In the genomic region with DNA sequence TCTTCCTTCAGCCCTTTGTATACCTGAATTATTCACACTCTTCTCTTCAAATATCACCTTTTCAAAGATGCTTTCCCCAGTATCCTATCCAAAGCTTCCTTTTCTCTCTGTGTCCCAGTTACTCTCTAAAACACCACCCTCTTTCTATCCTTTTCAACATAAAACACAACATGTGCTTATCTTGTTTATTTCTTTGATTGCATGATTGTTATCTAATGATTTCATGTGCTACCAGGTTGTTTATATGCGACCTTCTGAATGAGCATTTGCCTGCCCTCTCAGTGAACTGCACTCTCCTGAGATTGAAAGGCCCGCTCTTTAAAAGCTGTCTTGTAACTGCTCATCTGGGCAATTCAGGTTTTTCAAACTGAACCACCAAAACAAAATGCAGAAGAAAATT, we compare ENCODE assay signal across 20 cellular contexts.
A peak's percentile ranks its signal among the peaks of the same experiment; 100 is the strongest.
DNase-seq lines count a peak whose midpoint lies in the region; ATAC-seq and TF ChIP-seq lines count a peak whose summit lies in the region.
"Had no signal": no experiment of that assay in that cellular context is flagged by ENCODE, and none has a peak within 500 bp of the region (broad histone marks: within the 10 kb centered on the region; RNA-seq: fewer than 3 reads in every experiment).

No MANE protein-coding gene starts in this region.

- peaks cover 16% of the 10 kb centered on the region for H3K27me3 Mint-ChIP-seq in activated naive CD4-positive, alpha-beta T cell treated with anti-CD3 and anti-CD28 coated beads, Interleukin-2, amount 10 ng/mL, durations not matched to agents 7 days and 5 days

- H3K27ac Mint-ChIP-seq in activated naive CD4-positive, alpha-beta T cell treated with anti-CD3 and anti-CD28 coated beads, Interleukin-2, amount 10 ng/mL, durations not matched to agents 7 days and 5 days: no peak overlapping the region
- H3K27ac Mint-ChIP-seq: B cell; CD4-positive, CD25-positive, alpha-beta regulatory T cell; CD8-positive, alpha-beta memory T cell; GM23338; IgD-negative memory B cell had no signal

- POLR2A ChIA-PET in HEK293 (lab: Yijun Ruan, JAX): no interaction called here

- H3K4me1 ChIP-seq in HEK293 (ENCODE audit: control insufficient read depth, insufficient read depth, low read length): peaks cover 13% of the 10 kb centered on the region; the same call in 1 of the 2 replicates
- H3K4me1 ChIP-seq in hepatocyte (ENCODE audit: insufficient read depth): peaks cover 18% of the 10 kb centered on the region
- peaks cover 3 to 23% of the 10 kb centered on the region in 2 donors for H3K4me1 ChIP-seq in gastrocnemius medialis

- H3K27ac ChIP-seq in HEK293 (ENCODE audit: extremely low read depth, low read depth, low read length) (no peak overlapping the region), hepatocyte (peak overlapping the region; percentile 3), gastrocnemius medialis (peak overlapping the region; percentile 64 to 73 (median 68))
- H3K27ac ChIP-seq: BLaER1 treated with 17β-estradiol and CSF1 and Interleukin-3, amounts not matched to agents 10 nM and 100 nM had no signal

- no peaks in the 10 kb centered on the region for H3K9me3 ChIP-seq in HEK293 (ENCODE audit: control insufficient read depth, insufficient read depth, low read depth, low read length)
- no peaks in the 10 kb centered on the region for H3K9me3 ChIP-seq in hepatocyte (ENCODE audit: low read depth)
- no peaks in the 10 kb centered on the region for H3K9me3 ChIP-seq in gastrocnemius medialis

- H3K4me2 ChIP-seq in hepatocyte: no peak overlapping the region
- H3K4me2 ChIP-seq: BLaER1 treated with 17β-estradiol and CSF1 and Interleukin-3, amounts not matched to agents 10 nM and 100 nM; GM23338 had no signal

- H4K20me1 ChIP-seq in hepatocyte (ENCODE audit: insufficient read depth, poor library complexity, severe bottlenecking): no peaks in the 10 kb centered on the region
- H4K20me1 ChIP-seq: BLaER1 treated with 17β-estradiol and CSF1 and Interleukin-3, amounts not matched to agents 10 nM and 100 nM had no signal

- H3K36me3 ChIP-seq in HEK293 (ENCODE audit: control insufficient read depth in 2 of 2, insufficient read depth in 1 of 2, low read length in 2 of 2) (no peaks in the 10 kb centered on the region), hepatocyte (replicated peaks; ENCODE audit: insufficient read depth, low read depth) (no peaks in the 10 kb centered on the region), gastrocnemius medialis (no peaks in the 10 kb centered on the region)
- H3K36me3 ChIP-seq: BLaER1 treated with 17β-estradiol and CSF1 and Interleukin-3, amounts not matched to agents 10 nM and 100 nM had no signal

- no peak for TF ChIP-seq POLR2A in gastrocnemius medialis (IDR thresholded peaks at IDR 0.05)

- DNase-seq in NCI-H146 (lab: John Stamatoyannopoulos, UW) (peak; percentile 3), NCI-H146 treated with DMSO at 0.1 percent for 48 hours (lab: John Stamatoyannopoulos, UW; ENCODE audit: unreplicated experiment) (no peak), hepatocyte (ENCODE audit: low spot score) (no peak), gastrocnemius medialis (no peak), D341Med (ENCODE audit: low spot score) (no peak), NCI-H345 (lab: John Stamatoyannopoulos, UW) (no peak)
- DNase-seq in activated naive CD4-positive, alpha-beta T cell treated with anti-CD3 and anti-CD28 coated beads, Interleukin-2, amount 10 ng/mL, durations not matched to agents 7 days and 5 days: no peak
- DNase-seq: 8988T; CD4-positive, CD25-positive, alpha-beta regulatory T cell; CD8-positive, alpha-beta memory T cell; COR-L47; DND-41; EL; KBM-7 had no signal

- H3K27me3 ChIP-seq in hepatocyte: no peaks in the 10 kb centered on the region
- no peaks in the 10 kb centered on the region for H3K27me3 ChIP-seq in gastrocnemius medialis
- H3K27me3 ChIP-seq: BLaER1 treated with 17β-estradiol and CSF1 and Interleukin-3, amounts not matched to agents 10 nM and 100 nM had no signal

- H3K9me2 ChIP-seq in hepatocyte (replicated peaks; ENCODE audit: insufficient read depth): no peaks in the 10 kb centered on the region

- ATAC-seq in gastrocnemius medialis: no peak
- ATAC-seq: GM23338, HCT116 had no signal

- intact Hi-C loops in gastrocnemius medialis (cut with DNase I; ENCODE audit: low total_unique reads): no loop called here

- H3K36me3 Mint-ChIP-seq in activated naive CD4-positive, alpha-beta T cell treated with anti-CD3 and anti-CD28 coated beads, Interleukin-2, amount 10 ng/mL, durations not matched to agents 7 days and 5 days: no peaks in the 10 kb centered on the region
- H3K36me3 Mint-ChIP-seq: CD4-positive, CD25-positive, alpha-beta regulatory T cell had no signal

- no peak overlapping the region for H3K4me3 ChIP-seq in HEK293 (ENCODE audit: low read depth, low read length)
- no peak overlapping the region for H3K4me3 ChIP-seq in hepatocyte
- H3K4me3 ChIP-seq in gastrocnemius medialis: no peak overlapping the region
- H3K4me3 ChIP-seq: BLaER1 treated with 17β-estradiol and CSF1 and Interleukin-3, amounts not matched to agents 10 nM and 100 nM; GM23338 had no signal

- H3K4me3 Mint-ChIP-seq in activated naive CD4-positive, alpha-beta T cell treated with anti-CD3 and anti-CD28 coated beads, Interleukin-2, amount 10 ng/mL, durations not matched to agents 7 days and 5 days: no peak overlapping the region
- H3K4me3 Mint-ChIP-seq: B cell; CD4-positive, CD25-positive, alpha-beta regulatory T cell; CD8-positive, alpha-beta memory T cell; GM23338; IgD-negative memory B cell had no signal

- CTCF ChIA-PET in HEK293 (lab: Yijun Ruan, JAX): no interaction called here
- CTCF ChIA-PET in activated naive CD4-positive, alpha-beta T cell treated with anti-CD3 and anti-CD28 coated beads, Interleukin-2, amount 10 ng/mL, durations not matched to agents 7 days and 5 days (lab: Charles Lee): no interaction called here

- in situ Hi-C loops in gastrocnemius medialis (cut with MboI; ENCODE audit: low sequenced_read_pairs in 4 of 4): no loop called here

- no peak for TF ChIP-seq CTCF in HEK293 (tag by site-specific recombination; IDR thresholded peaks at IDR 0.05)
- no peak for TF ChIP-seq CTCF in hepatocyte (IDR thresholded peaks at IDR 0.05; ENCODE audit: poor library complexity)
- no peak for TF ChIP-seq CTCF in gastrocnemius medialis (IDR thresholded peaks at IDR 0.05 in 4 of 5, conservative IDR thresholded peaks at IDR 0.05 in 1 of 5)

- no peaks in the 10 kb centered on the region for H3K4me1 Mint-ChIP-seq in activated naive CD4-positive, alpha-beta T cell treated with anti-CD3 and anti-CD28 coated beads, Interleukin-2, amount 10 ng/mL, durations not matched to agents 7 days and 5 days
- H3K4me1 Mint-ChIP-seq: CD8-positive, alpha-beta memory T cell had no signal

- 67% methylated on average over 2 of the region's 2 CpGs for WGBS in hepatocyte (ENCODE audit: low lambda C conversion rate, missing lambda C conversion rate)

- H3K9me3 Mint-ChIP-seq in activated naive CD4-positive, alpha-beta T cell treated with anti-CD3 and anti-CD28 coated beads, Interleukin-2, amount 10 ng/mL, durations not matched to agents 7 days and 5 days: no peaks in the 10 kb centered on the region
- H3K9me3 Mint-ChIP-seq: CD8-positive, alpha-beta memory T cell; GM23338 had no signal

- H3K79me2 ChIP-seq in hepatocyte: no peaks in the 10 kb centered on the region

- no peak overlapping the region for H2AFZ ChIP-seq in hepatocyte

TF ChIP-seq in HEK293, 187 proteins besides CTCF, POLR2A, EP300 and RAD21:
- TF ChIP-seq FEZF1 (tag by site-specific recombination; IDR thresholded peaks at IDR 0.05) (peak; percentile 65), ZNF211 (tag by site-specific recombination; IDR thresholded peaks at IDR 0.05; ENCODE audit: low read depth) (no peak), ZNF157 (tag by site-specific recombination; IDR thresholded peaks at IDR 0.05) (no peak), ZNF510 (tag by site-specific recombination; IDR thresholded peaks at IDR 0.05; ENCODE audit: insufficient replicate concordance) (no peak)
- TF ChIP-seq, protein P1, sequence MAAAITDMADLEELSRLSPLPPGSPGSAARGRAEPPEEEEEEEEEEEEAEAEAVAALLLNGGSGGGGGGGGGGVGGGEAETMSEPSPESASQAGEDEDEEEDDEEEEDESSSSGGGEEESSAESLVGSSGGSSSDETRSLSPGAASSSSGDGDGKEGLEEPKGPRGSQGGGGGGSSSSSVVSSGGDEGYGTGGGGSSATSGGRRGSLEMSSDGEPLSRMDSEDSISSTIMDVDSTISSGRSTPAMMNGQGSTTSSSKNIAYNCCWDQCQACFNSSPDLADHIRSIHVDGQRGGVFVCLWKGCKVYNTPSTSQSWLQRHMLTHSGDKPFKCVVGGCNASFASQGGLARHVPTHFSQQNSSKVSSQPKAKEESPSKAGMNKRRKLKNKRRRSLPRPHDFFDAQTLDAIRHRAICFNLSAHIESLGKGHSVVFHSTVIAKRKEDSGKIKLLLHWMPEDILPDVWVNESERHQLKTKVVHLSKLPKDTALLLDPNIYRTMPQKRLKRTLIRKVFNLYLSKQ (tag by site-specific recombination; IDR thresholded peaks at IDR 0.05; ENCODE audit: borderline replicate concordance): no peak
- TF ChIP-seq, protein P2, sequence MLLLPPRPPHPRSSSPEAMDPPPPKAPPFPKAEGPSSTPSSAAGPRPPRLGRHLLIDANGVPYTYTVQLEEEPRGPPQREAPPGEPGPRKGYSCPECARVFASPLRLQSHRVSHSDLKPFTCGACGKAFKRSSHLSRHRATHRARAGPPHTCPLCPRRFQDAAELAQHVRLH (tag by site-specific recombination; IDR thresholded peaks at IDR 0.05): no peak
